ENCODE assay signal across 16 cellular contexts in genomic region chr3:39501982-39502837, GRCh38. TPM values are rescaled to one million over a fixed set of nuclear protein-coding genes. Genes with fewer than 3 reads are reported as not detected.
DNase-seq lines count a peak whose midpoint lies in the region; ATAC-seq, FAIRE-seq and TF ChIP-seq lines count a peak whose summit lies in the region.
"Had no signal": no experiment of that assay in that cellular context is flagged by ENCODE, and none has a peak within 500 bp of the region (broad histone marks: within the 10 kb centered on the region; RNA-seq: fewer than 3 reads in every experiment).

No MANE protein-coding gene starts in this region.

- no peak for TF ChIP-seq EP300 in transverse colon (IDR thresholded peaks at IDR 0.05; ENCODE audit: low read depth)

- H3K27ac Mint-ChIP-seq in activated naive CD8-positive, alpha-beta T cell: no peak overlapping the region
- no peak overlapping the region for H3K27ac Mint-ChIP-seq in activated naive CD8-positive, alpha-beta T cell treated with anti-CD3 and anti-CD28 coated beads, Interleukin-2, amount 50 U/mL, for 24 hours
- H3K27ac Mint-ChIP-seq: activated T-helper 1 cell treated with anti-CD3 and anti-CD28 coated beads, Interleukin-12 subunit alpha, Interleukin-12 subunit beta, Interleukin-2, Interleukin-4 antibody, amounts not matched to agents 30 ng/mL and 10 ng/mL and 1 ng/mL, durations not matched to agents 14 hours and 24 hours and 36 hours; memory B cell; T-helper 1 cell treated with Interleukin-12 subunit alpha and Interleukin-12 subunit beta and Interleukin-4 antibody, amounts not matched to agents 30 μg/mL and 1 μg/mL, for 36 hours had no signal

- WGBS in transverse colon (ENCODE audit: low coverage in 1 of 2), 2 donors: 48% methylated on average over 53 of the region's 53 CpGs; no CpG with 5 or more reads in 1 of the 2 donors
- WGBS in spleen, 5 donors: 22 to 46% (median 35%) methylated on average over 47 to 53 of the region's 53 CpGs

- TF ChIP-seq CTCF in left lung (IDR thresholded peaks at IDR 0.05) (no peak), transverse colon (IDR thresholded peaks at IDR 0.05) (no peak), spleen (IDR thresholded peaks at IDR 0.05 in 8 of 11, conservative IDR thresholded peaks at IDR 0.05 in 3 of 11) (no peak)

- H3K9me3 ChIP-seq in left lung (no peaks in the 10 kb centered on the region), transverse colon (no peaks in the 10 kb centered on the region), spleen (no peaks in the 10 kb centered on the region)
- H3K9me3 ChIP-seq: body of pancreas, heart left ventricle had no signal

- no peak for TF ChIP-seq POLR2A in transverse colon (IDR thresholded peaks at IDR 0.05)
- TF ChIP-seq POLR2A in spleen (IDR thresholded peaks at IDR 0.05): no peak

- in situ Hi-C loops in transverse colon (cut with MboI; ENCODE audit: low pct_ligation_motif_present in 1 of 4, low pct_unique_long_range_greater_than_20kb in 1 of 4, low sequenced_read_pairs in 3 of 4): loop anchor here in 1 of 4 donors (10.0 kb wide), 1 partner anchor 57 kb away; no protein-coding TSS in a partner anchor

- peaks cover 3% of the 10 kb centered on the region for H3K36me3 Mint-ChIP-seq in activated naive CD8-positive, alpha-beta T cell
- H3K36me3 Mint-ChIP-seq in activated naive CD8-positive, alpha-beta T cell treated with anti-CD3 and anti-CD28 coated beads, Interleukin-2, amount 50 U/mL, for 24 hours (ENCODE audit: low read depth): no peaks in the 10 kb centered on the region

- peaks cover 33% of the 10 kb centered on the region for H3K27me3 Mint-ChIP-seq in activated naive CD8-positive, alpha-beta T cell
- peaks cover 33% of the 10 kb centered on the region for H3K27me3 Mint-ChIP-seq in activated naive CD8-positive, alpha-beta T cell treated with anti-CD3 and anti-CD28 coated beads, Interleukin-2, amount 50 U/mL, for 24 hours

- no peak for FAIRE-seq in frontal cortex (lab: Jason Lieb, UNC)
- FAIRE-seq: endometrium had no signal

- peaks cover 33 to 56% of the 10 kb centered on the region in 2 donors for H3K27me3 ChIP-seq in left lung
- peaks cover 12% of the 10 kb centered on the region for H3K27me3 ChIP-seq in transverse colon
- peaks cover 0 to 62% (median 25%) of the 10 kb centered on the region in 7 donors for H3K27me3 ChIP-seq in spleen (replicated peaks in 1 of 7)

- intact Hi-C loops in left lung (cut with DNase I): no loop called here
- intact Hi-C loops in transverse colon (cut with DNase I; ENCODE audit: low total_unique reads): no loop called here
- intact Hi-C loops in spleen (cut with DNase I; ENCODE audit: low total_unique reads): no loop called here

- H3K27ac ChIP-seq in cingulate gyrus (ENCODE audit: low read depth, low read length) (peak overlapping the region; percentile 63), left lung (no peak overlapping the region), transverse colon (peak overlapping the region in 2 of 4 donors; percentile 50 to 62), spleen (no peak overlapping the region)
- H3K27ac ChIP-seq: body of pancreas, heart left ventricle had no signal

- H3K4me1 ChIP-seq in left lung: no peaks in the 10 kb centered on the region
- H3K4me1 ChIP-seq in transverse colon: peaks cover 0 to 10% (median 4%) of the 10 kb centered on the region in 4 donors
- peaks cover 0 to 11% (median 0%) of the 10 kb centered on the region in 6 donors for H3K4me1 ChIP-seq in spleen

- no peak for ATAC-seq in activated naive CD8-positive, alpha-beta T cell treated with anti-CD3 and anti-CD28 coated beads, Interleukin-2, amount 50 U/mL, for 24 hours
- ATAC-seq in left lung: peak; percentile 13
- ATAC-seq: body of pancreas had no signal

- DNase-seq in activated naive CD8-positive, alpha-beta T cell treated with anti-CD3 and anti-CD28 coated beads, Interleukin-2, amount 50 U/mL, for 24 hours: no peak
- DNase-seq in left lung: peak in 1 of 2 donors; percentile 64
- DNase-seq in transverse colon: peak; percentile 20
- no peak for DNase-seq in frontal cortex (ENCODE audit: low spot score in 2 of 2)
- no peak for DNase-seq in spleen
- DNase-seq in HT-29 (ENCODE audit: low spot score): no peak
- DNase-seq: activated CD4-positive, alpha-beta T cell treated with anti-CD3 and anti-CD28 coated beads for 4 hours; heart left ventricle had no signal

- peaks cover 5% of the 10 kb centered on the region for H3K9me3 Mint-ChIP-seq in activated naive CD8-positive, alpha-beta T cell (ENCODE audit: low read depth)
- H3K9me3 Mint-ChIP-seq in activated naive CD8-positive, alpha-beta T cell treated with anti-CD3 and anti-CD28 coated beads, Interleukin-2, amount 50 U/mL, for 24 hours: no peaks in the 10 kb centered on the region
- H3K9me3 Mint-ChIP-seq: activated T-helper 1 cell treated with anti-CD3 and anti-CD28 coated beads, Interleukin-12 subunit alpha, Interleukin-12 subunit beta, Interleukin-2, Interleukin-4 antibody, amounts not matched to agents 30 ng/mL and 10 ng/mL and 1 ng/mL, durations not matched to agents 14 hours and 24 hours and 36 hours; T-helper 1 cell treated with Interleukin-12 subunit alpha and Interleukin-12 subunit beta and Interleukin-4 antibody, amounts not matched to agents 30 μg/mL and 1 μg/mL, for 36 hours had no signal

- peak overlapping the region; percentile 68 for H3K4me3 Mint-ChIP-seq in activated naive CD8-positive, alpha-beta T cell
- H3K4me3 Mint-ChIP-seq in activated naive CD8-positive, alpha-beta T cell treated with anti-CD3 and anti-CD28 coated beads, Interleukin-2, amount 50 U/mL, for 24 hours: no peak overlapping the region
- H3K4me3 Mint-ChIP-seq: activated T-helper 1 cell treated with anti-CD3 and anti-CD28 coated beads, Interleukin-12 subunit alpha, Interleukin-12 subunit beta, Interleukin-2, Interleukin-4 antibody, amounts not matched to agents 30 ng/mL and 10 ng/mL and 1 ng/mL, durations not matched to agents 14 hours and 24 hours and 36 hours; memory B cell; T-helper 1 cell treated with Interleukin-12 subunit alpha and Interleukin-12 subunit beta and Interleukin-4 antibody, amounts not matched to agents 30 μg/mL and 1 μg/mL, for 36 hours had no signal

- H3K4me1 Mint-ChIP-seq in activated naive CD8-positive, alpha-beta T cell (ENCODE audit: low read depth): peaks cover 5% of the 10 kb centered on the region
- H3K4me1 Mint-ChIP-seq in activated naive CD8-positive, alpha-beta T cell treated with anti-CD3 and anti-CD28 coated beads, Interleukin-2, amount 50 U/mL, for 24 hours: peaks cover 4% of the 10 kb centered on the region

- no peak overlapping the region for H3K4me3 ChIP-seq in left lung
- H3K4me3 ChIP-seq in transverse colon: peak overlapping the region in 3 of 4 donors; percentile 25 to 38 (median 35)
- H3K4me3 ChIP-seq in spleen: peak overlapping the region in 1 of 8 donors; percentile 1
- H3K4me3 ChIP-seq: body of pancreas had no signal

- no peaks in the 10 kb centered on the region for H3K36me3 ChIP-seq in left lung
- no peaks in the 10 kb centered on the region for H3K36me3 ChIP-seq in transverse colon
- no peaks in the 10 kb centered on the region for H3K36me3 ChIP-seq in spleen
- H3K36me3 ChIP-seq: heart left ventricle had no signal

RNA-seq across cellular contexts. Expression of gene MOBP, which starts 34.7 kb away (rescaled TPM):
- total RNA-seq in left lung (under 1 TPM; 0.09 to 0.16 TPM), transverse colon (1 to 10 TPM in 2 of 4 donors, under 1 TPM in 1, not detected in 1; 0.27 to 5.2 (median 1.3) TPM), frontal cortex (0.41 TPM), spleen (under 1 TPM in 1 of 7 donors, not detected in 6; 0.06 TPM)
- not detected for polyA plus RNA-seq in spleen
- total RNA-seq in HT-29 (2014; rRNA removed; shearing (Covaris generic)): not detected in 2 replicates
- total RNA-seq: activated T-helper 1 cell treated with anti-CD3 and anti-CD28 coated beads, Interleukin-12 subunit alpha, Interleukin-12 subunit beta, Interleukin-2, Interleukin-4 antibody, amounts not matched to agents 30 ng/mL and 10 ng/mL and 1 ng/mL, durations not matched to agents 14 hours and 24 hours and 36 hours; body of pancreas; OCI-LY7 had no signal
- polyA plus RNA-seq: heart left ventricle had no signal

Comparison
In these comparisons a context has a peak if more than half of its experiments do, and no peak if none do; other contexts are left out.
1. H3K4me3 ChIP-seq: peak in transverse colon (3 of 4); none in left lung (0 of 2).